Comparison of ENCODE assay signal across 12 cellular contexts in the genomic region with DNA sequence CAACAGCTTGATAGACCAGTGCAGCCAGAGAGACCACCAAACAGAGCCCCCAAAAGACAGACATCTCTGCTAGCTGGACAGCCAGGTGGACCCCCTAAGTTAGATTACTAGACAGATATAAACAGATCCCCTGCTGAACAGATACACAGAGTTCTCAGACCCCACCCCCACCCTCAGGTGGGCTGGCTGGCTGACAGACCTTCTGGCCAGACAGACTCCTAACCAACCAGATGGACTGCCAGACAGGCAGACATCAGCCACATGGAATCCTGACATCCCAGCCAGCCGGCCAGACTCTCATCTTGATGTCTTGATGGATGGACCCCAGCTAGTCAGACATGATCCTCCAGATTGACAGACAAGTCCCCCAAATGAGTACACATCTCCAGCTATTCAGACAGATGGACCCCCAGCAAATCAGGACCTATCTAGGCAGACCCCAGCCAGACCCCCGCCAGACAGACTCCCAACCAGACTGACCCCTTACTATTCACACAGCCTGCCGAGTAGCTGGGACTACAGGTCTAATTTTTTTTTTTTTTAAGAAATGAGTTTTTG. TPM values are rescaled to one million over a fixed set of nuclear protein-coding genes. Genes with fewer than 3 reads are reported as not detected.
DNase-seq lines count a peak whose midpoint lies in the region; ATAC-seq, FAIRE-seq and TF ChIP-seq lines count a peak whose summit lies in the region.
"Had no signal": no experiment of that assay in that cellular context is flagged by ENCODE, and none has a peak within 500 bp of the region (broad histone marks: within the 10 kb centered on the region; RNA-seq: fewer than 3 reads in every experiment).

No MANE protein-coding gene starts in this region.

- DNase-seq in OCI-LY7 (ENCODE audit: low spot score): no peak
- DNase-seq in neuronal stem cell (ENCODE audit: low spot score): no peak
- no peak for DNase-seq in H54 (ENCODE audit: insufficient read length, low spot score)
- DNase-seq in OCI-M2 (lab: John Stamatoyannopoulos, UW; ENCODE audit: unreplicated experiment): no peak
- DNase-seq: NCI-H1092 treated with DMSO at 0.1 percent for 48 hours had no signal

- H3K27me3 ChIP-seq in DOHH2 (ENCODE audit: control insufficient read depth, low read length): no peaks in the 10 kb centered on the region
- no peaks in the 10 kb centered on the region for H3K27me3 ChIP-seq in duodenal mucosa (ENCODE audit: control insufficient read depth in 1 of 2, insufficient read depth in 2 of 2, low read length in 2 of 2)
- H3K27me3 ChIP-seq in rectal smooth muscle tissue (ENCODE audit: control insufficient read depth, insufficient read depth, low read length): no peaks in the 10 kb centered on the region
- no peaks in the 10 kb centered on the region for H3K27me3 ChIP-seq in neuronal stem cell (ENCODE audit: control insufficient read depth in 3 of 3, insufficient read depth in 3 of 3, low read depth in 1 of 3, low read length in 3 of 3)

- no peak overlapping the region for H2AK5ac ChIP-seq in neuronal stem cell (ENCODE audit: low read depth, low read length)

- H3K9me3 ChIP-seq in DOHH2 (ENCODE audit: control insufficient read depth, insufficient read depth, low read length) (no peaks in the 10 kb centered on the region), OCI-LY7 (ENCODE audit: low read length) (no peaks in the 10 kb centered on the region), duodenal mucosa (ENCODE audit: control insufficient read depth in 1 of 2, low read length in 2 of 2) (no peaks in the 10 kb centered on the region), neuronal stem cell (replicated peaks in 1 of 2; ENCODE audit: control insufficient read depth in 2 of 2, insufficient read depth in 1 of 2, low read depth in 1 of 2, low read length in 2 of 2) (peaks cover 5% of the 10 kb centered on the region in 2 donors)
- H3K9me3 ChIP-seq: prostate gland had no signal

- H3K4me1 ChIP-seq in DOHH2 (ENCODE audit: control insufficient read depth, low read length) (peaks cover 84% of the 10 kb centered on the region), OCI-LY7 (ENCODE audit: insufficient read depth, low read length, poor library complexity, severe bottlenecking) (peaks cover 80% of the 10 kb centered on the region), duodenal mucosa (ENCODE audit: control insufficient read depth in 1 of 2, insufficient read depth in 2 of 2, low read length in 2 of 2) (peaks cover 13 to 35% of the 10 kb centered on the region in 2 donors), rectal smooth muscle tissue (ENCODE audit: control insufficient read depth, insufficient read depth, low read length) (peaks cover 8% of the 10 kb centered on the region), neuronal stem cell (ENCODE audit: control insufficient read depth in 2 of 2, insufficient read depth in 1 of 2, low read depth in 1 of 2, low read length in 2 of 2) (peaks cover 3 to 4% of the 10 kb centered on the region in 2 donors)
- H3K4me1 ChIP-seq: prostate gland had no signal

- no peak overlapping the region for H2BK15ac ChIP-seq in neuronal stem cell (ENCODE audit: low read length)

- no CpG with 5 or more reads among the region's 3 CpGs for WGBS in neuronal stem cell (ENCODE audit: extremely low coverage in 2 of 2, insufficient read length in 2 of 2, insufficient replicate concordance in 1 of 2), 2 donors

- H3K4me3 ChIP-seq in DOHH2 (ENCODE audit: low read length) (peak overlapping the region; percentile 96), OCI-LY7 (ENCODE audit: low read depth, low read length, poor library complexity, severe bottlenecking) (peak overlapping the region; percentile 93), duodenal mucosa (ENCODE audit: low read depth in 1 of 2, low read length in 2 of 2) (peak overlapping the region; percentile 80 to 88), rectal smooth muscle tissue (ENCODE audit: low read length) (no peak overlapping the region), neuronal stem cell (ENCODE audit: low read length in 2 of 2) (no peak overlapping the region)

- H2BK5ac ChIP-seq in neuronal stem cell (ENCODE audit: low read length): no peak overlapping the region

- no TSS peak for BruUV-seq in OCI-LY7 (replicated peaks; lab: Mats Ljungman, UMichigan)

- no peak overlapping the region for H3K23ac ChIP-seq in neuronal stem cell (ENCODE audit: low read depth, low read length, poor library complexity)

- FAIRE-seq in H54 (lab: Jason Lieb, UNC): no peak
- FAIRE-seq: colon, RCC 7860 had no signal

- no peak for ATAC-seq in GM21360 (IDR thresholded peaks at IDR 0.05; ENCODE audit: unreplicated experiment)

- H2AFZ ChIP-seq in OCI-LY7 (ENCODE audit: low read length): no peak overlapping the region
- no peak overlapping the region for H2AFZ ChIP-seq in neuronal stem cell (ENCODE audit: low read length)

- TF ChIP-seq POLR2A in H54 (IDR thresholded peaks at IDR 0.05; ENCODE audit: low read depth, low read length): no peak

- no peak overlapping the region for H3K4ac ChIP-seq in neuronal stem cell (ENCODE audit: low read length)

- H3K9ac ChIP-seq in duodenal mucosa (ENCODE audit: low read depth in 1 of 2, low read length in 2 of 2) (no peak overlapping the region), rectal smooth muscle tissue (ENCODE audit: low read length) (peak overlapping the region; percentile 12), neuronal stem cell (ENCODE audit: low read depth, low read length, poor library complexity) (no peak overlapping the region)

- POLR2A ChIA-PET in OCI-LY7 (lab: Charles Lee): interaction anchor here (1.1 to 9.6 kb wide), 3 partner anchors 12 to 26 kb away, joined by 3 to 251 read pairs (median 209); a partner anchor contains a TSS

- CTCF ChIA-PET in OCI-LY7 (lab: Charles Lee; ENCODE audit: unreplicated experiment): interaction anchor here (1.4 to 2.1 kb wide), 5 partner anchors 13 to 31 kb away, joined by 4 to 12 read pairs (median 6); a partner anchor contains a TSS

- no peaks in the 10 kb centered on the region for H3K79me1 ChIP-seq in neuronal stem cell (ENCODE audit: low read depth, low read length)

- H3K9me2 ChIP-seq in DOHH2 (replicated peaks; ENCODE audit: control insufficient read depth, low read length): no peaks in the 10 kb centered on the region
- H3K9me2 ChIP-seq in OCI-LY7 (ENCODE audit: insufficient read depth, low read length): no peaks in the 10 kb centered on the region

- no peak overlapping the region for H4K91ac ChIP-seq in neuronal stem cell (ENCODE audit: low read depth, low read length, poor library complexity)

- TF ChIP-seq CTCF in DOHH2 (IDR thresholded peaks at IDR 0.05; ENCODE audit: low read depth, low read length, poor library complexity, severe bottlenecking) (no peak), OCI-LY7 (conservative IDR thresholded peaks at IDR 0.05; ENCODE audit: low read length) (no peak)

- intact Hi-C loops in OCI-LY7 (cut with micrococcal nuclease; ENCODE audit: unreplicated experiment): loop anchor here (10.0 kb wide), 1 partner anchor 51 kb away; no protein-coding TSS in a partner anchor

- no peak overlapping the region for H4K8ac ChIP-seq in neuronal stem cell (ENCODE audit: low read depth, low read length)

- peaks cover 96% of the 10 kb centered on the region for H3K79me2 ChIP-seq in DOHH2 (ENCODE audit: control insufficient read depth, low read length)
- peaks cover 65% of the 10 kb centered on the region for H3K79me2 ChIP-seq in OCI-LY7 (ENCODE audit: insufficient read depth, low read depth, low read length)

- peaks cover 72% of the 10 kb centered on the region for H3F3A ChIP-seq in DOHH2 (ENCODE audit: control insufficient read depth, insufficient read depth)

- H3K36me3 ChIP-seq in DOHH2 (ENCODE audit: control insufficient read depth, low read length): peaks cover 99% of the 10 kb centered on the region
- H3K36me3 ChIP-seq in OCI-LY7 (ENCODE audit: insufficient read depth, low read length): peaks cover 57% of the 10 kb centered on the region
- peaks cover 3 to 5% of the 10 kb centered on the region in 2 donors for H3K36me3 ChIP-seq in duodenal mucosa (ENCODE audit: control insufficient read depth in 1 of 2, insufficient read depth in 2 of 2, low read length in 2 of 2)
- H3K36me3 ChIP-seq in rectal smooth muscle tissue (ENCODE audit: control insufficient read depth, insufficient read depth, low read length): peaks cover 4% of the 10 kb centered on the region
- peaks cover 0 to 16% of the 10 kb centered on the region in 2 donors for H3K36me3 ChIP-seq in neuronal stem cell (replicated peaks in 1 of 2; ENCODE audit: control insufficient read depth in 2 of 2, insufficient read depth in 2 of 2, low read length in 2 of 2)
- H3K36me3 ChIP-seq: prostate gland had no signal

- H3K14ac ChIP-seq in neuronal stem cell (ENCODE audit: low read length): no peak overlapping the region

- no peak overlapping the region for H3K18ac ChIP-seq in neuronal stem cell (ENCODE audit: low read length)

- H2BK12ac ChIP-seq in neuronal stem cell (ENCODE audit: low read length): no peak overlapping the region

- H4K20me1 ChIP-seq in DOHH2 (ENCODE audit: control insufficient read depth, insufficient read depth, low read depth, low read length) (no peaks in the 10 kb centered on the region), OCI-LY7 (ENCODE audit: insufficient read depth, low read length) (no peaks in the 10 kb centered on the region)

- peak overlapping the region; percentile 97 for H3K4me2 ChIP-seq in DOHH2 (ENCODE audit: low read length)
- peak overlapping the region; percentile 95 for H3K4me2 ChIP-seq in OCI-LY7 (ENCODE audit: low read length)
- no peak overlapping the region for H3K4me2 ChIP-seq in neuronal stem cell (ENCODE audit: insufficient read depth, low read length, poor library complexity, severe bottlenecking)

- no peak overlapping the region for H2BK120ac ChIP-seq in neuronal stem cell (ENCODE audit: low read depth, low read length)

- H3K27ac ChIP-seq in DOHH2 (ENCODE audit: low read depth, low read length) (peak overlapping the region; percentile 99), OCI-LY7 (ENCODE audit: low read depth, low read length, poor library complexity, severe bottlenecking) (peak overlapping the region; percentile 90), duodenal mucosa (ENCODE audit: low read depth, low read length) (no peak overlapping the region), rectal smooth muscle tissue (ENCODE audit: low read depth, low read length) (no peak overlapping the region), neuronal stem cell (replicated peaks; ENCODE audit: low read length) (no peak overlapping the region)
- H3K27ac ChIP-seq: prostate gland had no signal

RNA-seq across cellular contexts. Expression of a gene that starts 18.0 kb away (rescaled TPM):
- total RNA-seq in OCI-LY7 (2014; rRNA removed; shearing (Covaris generic)): 96.6 and 107 TPM in 2 replicates
- total RNA-seq in OCI-LY7 (2022): 309 and 363 TPM in 2 replicates
- polyA plus RNA-seq in neuronal stem cell (2013, experiment 1 of 2): 24.7 TPM
- polyA plus RNA-seq in neuronal stem cell (2013, experiment 2 of 2): 25.2 TPM

RNA-seq across cellular contexts. Expression of a gene that starts 31.2 kb away (rescaled TPM):
- total RNA-seq in OCI-LY7 (2014; rRNA removed; shearing (Covaris generic)): 265 and 266 TPM in 2 replicates
- total RNA-seq in OCI-LY7 (2022): 314 and 327 TPM in 2 replicates
- 49.5 TPM for polyA plus RNA-seq in neuronal stem cell (2013, experiment 1 of 2)
- polyA plus RNA-seq in neuronal stem cell (2013, experiment 2 of 2): 45.4 TPM

Comparison
In these comparisons a context has a peak if more than half of its experiments do, and no peak if none do; other contexts are left out.
1. H3K27ac ChIP-seq: peak in DOHH2 (single experiment) and OCI-LY7 (single experiment); none in duodenal mucosa (single experiment), rectal smooth muscle tissue (single experiment) and neuronal stem cell (single experiment).
2. H3K4me3 ChIP-seq: peak in DOHH2 (single experiment), OCI-LY7 (single experiment) and duodenal mucosa (2 of 2); none in rectal smooth muscle tissue (single experiment) and neuronal stem cell (0 of 2).